Comparison of ENCODE assay signal across 13 cellular contexts in genomic region chr10:128147064-128147463, GRCh38. TPM values are rescaled to one million over a fixed set of nuclear protein-coding genes. Genes with fewer than 3 reads are reported as not detected.
A peak's percentile ranks its signal among the peaks of the same experiment; 100 is the strongest.
DNase-seq lines count a peak whose midpoint lies in the region; ATAC-seq and TF ChIP-seq lines count a peak whose summit lies in the region.
"Had no signal": no experiment of that assay in that cellular context is flagged by ENCODE, and none has a peak within 500 bp of the region (broad histone marks: within the 10 kb centered on the region; RNA-seq: fewer than 3 reads in every experiment).

No MANE protein-coding gene starts in this region.

- no peak overlapping the region for H3K4me3 ChIP-seq in upper lobe of left lung
- no peak overlapping the region for H3K4me3 ChIP-seq in effector memory CD4-positive, alpha-beta T cell (ENCODE audit: insufficient read depth, low read depth, low read length, poor library complexity, severe bottlenecking)

- peaks cover 0 to 8% (median 2%) of the 10 kb centered on the region in 4 donors for H3K27me3 ChIP-seq in upper lobe of left lung
- H3K27me3 ChIP-seq in effector memory CD4-positive, alpha-beta T cell (replicated peaks; ENCODE audit: control insufficient read depth, insufficient read depth, low read length, poor library complexity, severe bottlenecking): no peaks in the 10 kb centered on the region

- H3K36me3 ChIP-seq in upper lobe of left lung: no peaks in the 10 kb centered on the region
- H3K36me3 ChIP-seq in effector memory CD4-positive, alpha-beta T cell (ENCODE audit: control insufficient read depth, insufficient read depth, low read length): no peaks in the 10 kb centered on the region
- H3K36me3 ChIP-seq: neutrophil had no signal

- H3K4me1 ChIP-seq in upper lobe of left lung: peaks cover 5 to 14% (median 5%) of the 10 kb centered on the region in 4 donors
- H3K4me1 ChIP-seq in effector memory CD4-positive, alpha-beta T cell (ENCODE audit: control insufficient read depth, insufficient read depth, low read length, poor library complexity, severe bottlenecking): peaks cover 8% of the 10 kb centered on the region

- POLR2A ChIA-PET in RWPE1 (lab: Yijun Ruan, JAX; ENCODE audit: low non-redundant PET): no interaction called here

- TF ChIP-seq POLR2A in upper lobe of left lung (IDR thresholded peaks at IDR 0.05): no peak

- peak overlapping the region; percentile 66 for H3K27ac ChIP-seq in RWPE1
- no peak overlapping the region for H3K27ac ChIP-seq in upper lobe of left lung
- no peak overlapping the region for H3K27ac ChIP-seq in effector memory CD4-positive, alpha-beta T cell (ENCODE audit: insufficient read depth, low read length, poor library complexity, severe bottlenecking)
- H3K27ac ChIP-seq: neutrophil had no signal

- 72 to 77% methylated on average over 4 of the region's 4 CpGs for WGBS in upper lobe of left lung, 2 donors

- ATAC-seq in GM18861 (IDR thresholded peaks at IDR 0.05; ENCODE audit: unreplicated experiment) (peak; percentile 86), HG02759 (IDR thresholded peaks at IDR 0.05; ENCODE audit: unreplicated experiment) (peak; percentile 62), upper lobe of left lung (ENCODE audit: low FRiP score in 2 of 2) (no peak)
- ATAC-seq: PC-3 had no signal

- TF ChIP-seq CTCF in RWPE1 (conservative IDR thresholded peaks at IDR 0.05; ENCODE audit: low read depth) (no peak), upper lobe of left lung (IDR thresholded peaks at IDR 0.05) (no peak), GM13976 (IDR thresholded peaks at IDR 0.05; ENCODE audit: borderline replicate concordance, control extremely low read depth, extremely low read depth, insufficient read depth, missing control alignments) (no peak)

- H3K9me3 ChIP-seq in upper lobe of left lung: no peaks in the 10 kb centered on the region
- H3K9me3 ChIP-seq in effector memory CD4-positive, alpha-beta T cell (ENCODE audit: control insufficient read depth, low read length): no peaks in the 10 kb centered on the region
- H3K9me3 ChIP-seq: neutrophil had no signal

- peak; percentile 56 for DNase-seq in ACHN
- no peak for DNase-seq in RWPE1 (ENCODE audit: low spot score)
- DNase-seq in upper lobe of left lung: no peak
- no peak for DNase-seq in effector memory CD4-positive, alpha-beta T cell
- no peak for DNase-seq in GM13976 (ENCODE audit: low spot score)
- DNase-seq in ureter (ENCODE audit: low spot score): no peak
- DNase-seq: immature natural killer cell, NCI-H1694, trophoblast cell had no signal

- in situ Hi-C loops in ACHN (cut with HindIII; ENCODE audit: low pct_ligation_motif_present, low pct_unique_long_range_greater_than_20kb, low sequenced_read_pairs) (no loop called here), GM13976 (cut with MboI; ENCODE audit: low sequenced_read_pairs, unreplicated experiment) (no loop called here)

- TF ChIP-seq EP300 in upper lobe of left lung (IDR thresholded peaks at IDR 0.05): no peak

- CTCF ChIA-PET in RWPE1 (lab: Yijun Ruan, JAX): interaction anchor here (0.6 kb wide), 1 partner anchor 222 kb away, joined by 3 read pairs; no protein-coding TSS in a partner anchor

RNA-seq across cellular contexts. Expression of gene MKI67, which starts 20.8 kb away (rescaled TPM):
- total RNA-seq in upper lobe of left lung (1 to 10 TPM; 1.0 to 7.3 (median 5.0) TPM), ureter (2.6 TPM)

Comparison
In these comparisons a context has a peak if more than half of its experiments do, and no peak if none do; other contexts are left out.
1. ATAC-seq: peak in GM18861 (single experiment) and HG02759 (single experiment); none in upper lobe of left lung (0 of 2).